2 cellular contexts compared by ENCODE assay signal in the genomic region with DNA sequence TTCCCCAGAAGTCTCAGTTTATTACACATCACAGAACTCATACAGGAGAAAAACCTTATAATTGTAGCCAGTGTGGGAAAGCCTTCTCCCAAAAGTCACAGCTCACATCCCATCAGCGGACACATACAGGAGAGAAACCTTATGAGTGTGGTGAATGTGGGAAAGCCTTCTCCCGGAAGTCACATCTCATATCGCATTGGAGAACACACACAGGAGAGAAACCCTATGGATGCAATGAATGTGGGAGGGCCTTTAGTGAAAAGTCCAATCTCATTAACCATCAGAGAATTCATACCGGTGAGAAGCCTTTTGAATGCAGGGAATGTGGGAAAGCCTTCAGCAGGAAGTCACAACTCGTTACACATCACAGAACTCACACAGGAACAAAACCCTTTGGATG.
TF ChIP-seq lines count a peak whose summit lies in the region.

No MANE protein-coding gene starts in this region.

TF ChIP-seq in GM12878, 131 proteins besides CTCF, POLR2A, EP300 and RAD21 (continues in another document):
- TF ChIP-seq, protein P1, sequence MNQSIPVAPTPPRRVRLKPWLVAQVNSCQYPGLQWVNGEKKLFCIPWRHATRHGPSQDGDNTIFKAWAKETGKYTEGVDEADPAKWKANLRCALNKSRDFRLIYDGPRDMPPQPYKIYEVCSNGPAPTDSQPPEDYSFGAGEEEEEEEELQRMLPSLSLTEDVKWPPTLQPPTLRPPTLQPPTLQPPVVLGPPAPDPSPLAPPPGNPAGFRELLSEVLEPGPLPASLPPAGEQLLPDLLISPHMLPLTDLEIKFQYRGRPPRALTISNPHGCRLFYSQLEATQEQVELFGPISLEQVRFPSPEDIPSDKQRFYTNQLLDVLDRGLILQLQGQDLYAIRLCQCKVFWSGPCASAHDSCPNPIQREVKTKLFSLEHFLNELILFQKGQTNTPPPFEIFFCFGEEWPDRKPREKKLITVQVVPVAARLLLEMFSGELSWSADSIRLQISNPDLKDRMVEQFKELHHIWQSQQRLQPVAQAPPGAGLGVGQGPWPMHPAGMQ (IDR thresholded peaks at IDR 0.05; ENCODE audit: borderline replicate concordance) = no peak
- TF ChIP-seq STAT3 (IDR thresholded peaks at IDR 0.05; ENCODE audit: low read depth, low read length) = no peak
- no peak for TF ChIP-seq HDGF (IDR thresholded peaks at IDR 0.05)
- TF ChIP-seq GABPA (IDR thresholded peaks at IDR 0.05; ENCODE audit: low read depth) = no peak
- no peak for TF ChIP-seq HDAC2 (IDR thresholded peaks at IDR 0.05)
- no peak for TF ChIP-seq ETV6 (conservative IDR thresholded peaks at IDR 0.05 in 1 of 2, IDR thresholded peaks at IDR 0.05 in 1 of 2; ENCODE audit: borderline replicate concordance in 1 of 2, low read depth in 1 of 2)
- no peak for TF ChIP-seq BCL3 (IDR thresholded peaks at IDR 0.05; ENCODE audit: borderline replicate concordance, insufficient read depth, low read depth, low read length, poor library complexity, severe bottlenecking)
- TF ChIP-seq CUX1 (IDR thresholded peaks at IDR 0.05; ENCODE audit: insufficient replicate concordance, low read depth, low read length) = no peak
- TF ChIP-seq MEF2A (IDR thresholded peaks at IDR 0.05; ENCODE audit: insufficient read depth, low read depth, low read length) = no peak
- TF ChIP-seq NBN (IDR thresholded peaks at IDR 0.05) = no peak
- TF ChIP-seq, protein P2, sequence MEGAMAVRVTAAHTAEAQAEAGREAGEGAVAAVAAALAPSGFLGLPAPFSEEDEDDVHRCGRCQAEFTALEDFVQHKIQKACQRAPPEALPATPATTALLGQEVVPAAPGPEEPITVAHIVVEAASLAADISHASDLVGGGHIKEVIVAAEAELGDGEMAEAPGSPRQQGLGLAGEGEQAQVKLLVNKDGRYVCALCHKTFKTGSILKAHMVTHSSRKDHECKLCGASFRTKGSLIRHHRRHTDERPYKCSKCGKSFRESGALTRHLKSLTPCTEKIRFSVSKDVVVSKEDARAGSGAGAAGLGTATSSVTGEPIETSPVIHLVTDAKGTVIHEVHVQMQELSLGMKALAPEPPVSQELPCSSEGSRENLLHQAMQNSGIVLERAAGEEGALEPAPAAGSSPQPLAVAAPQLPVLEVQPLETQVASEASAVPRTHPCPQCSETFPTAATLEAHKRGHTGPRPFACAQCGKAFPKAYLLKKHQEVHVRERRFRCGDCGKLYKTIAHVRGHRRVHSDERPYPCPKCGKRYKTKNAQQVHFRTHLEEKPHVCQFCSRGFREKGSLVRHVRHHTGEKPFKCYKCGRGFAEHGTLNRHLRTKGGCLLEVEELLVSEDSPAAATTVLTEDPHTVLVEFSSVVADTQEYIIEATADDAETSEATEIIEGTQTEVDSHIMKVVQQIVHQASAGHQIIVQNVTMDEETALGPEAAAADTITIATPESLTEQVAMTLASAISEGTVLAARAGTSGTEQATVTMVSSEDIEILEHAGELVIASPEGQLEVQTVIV (IDR thresholded peaks at IDR 0.05; ENCODE audit: borderline replicate concordance, partially characterized antibody) = no peak

TF ChIP-seq in liver, 16 proteins besides CTCF, POLR2A, EP300 and RAD21:
- TF ChIP-seq, protein P3, sequence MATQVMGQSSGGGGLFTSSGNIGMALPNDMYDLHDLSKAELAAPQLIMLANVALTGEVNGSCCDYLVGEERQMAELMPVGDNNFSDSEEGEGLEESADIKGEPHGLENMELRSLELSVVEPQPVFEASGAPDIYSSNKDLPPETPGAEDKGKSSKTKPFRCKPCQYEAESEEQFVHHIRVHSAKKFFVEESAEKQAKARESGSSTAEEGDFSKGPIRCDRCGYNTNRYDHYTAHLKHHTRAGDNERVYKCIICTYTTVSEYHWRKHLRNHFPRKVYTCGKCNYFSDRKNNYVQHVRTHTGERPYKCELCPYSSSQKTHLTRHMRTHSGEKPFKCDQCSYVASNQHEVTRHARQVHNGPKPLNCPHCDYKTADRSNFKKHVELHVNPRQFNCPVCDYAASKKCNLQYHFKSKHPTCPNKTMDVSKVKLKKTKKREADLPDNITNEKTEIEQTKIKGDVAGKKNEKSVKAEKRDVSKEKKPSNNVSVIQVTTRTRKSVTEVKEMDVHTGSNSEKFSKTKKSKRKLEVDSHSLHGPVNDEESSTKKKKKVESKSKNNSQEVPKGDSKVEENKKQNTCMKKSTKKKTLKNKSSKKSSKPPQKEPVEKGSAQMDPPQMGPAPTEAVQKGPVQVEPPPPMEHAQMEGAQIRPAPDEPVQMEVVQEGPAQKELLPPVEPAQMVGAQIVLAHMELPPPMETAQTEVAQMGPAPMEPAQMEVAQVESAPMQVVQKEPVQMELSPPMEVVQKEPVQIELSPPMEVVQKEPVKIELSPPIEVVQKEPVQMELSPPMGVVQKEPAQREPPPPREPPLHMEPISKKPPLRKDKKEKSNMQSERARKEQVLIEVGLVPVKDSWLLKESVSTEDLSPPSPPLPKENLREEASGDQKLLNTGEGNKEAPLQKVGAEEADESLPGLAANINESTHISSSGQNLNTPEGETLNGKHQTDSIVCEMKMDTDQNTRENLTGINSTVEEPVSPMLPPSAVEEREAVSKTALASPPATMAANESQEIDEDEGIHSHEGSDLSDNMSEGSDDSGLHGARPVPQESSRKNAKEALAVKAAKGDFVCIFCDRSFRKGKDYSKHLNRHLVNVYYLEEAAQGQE (IDR thresholded peaks at IDR 0.05) = no peak
- TF ChIP-seq GABPA (IDR thresholded peaks at IDR 0.05 in 1 of 2, conservative IDR thresholded peaks at IDR 0.05 in 1 of 2) = no peak
- no peak for TF ChIP-seq HNF4A (conservative IDR thresholded peaks at IDR 0.05)
- no peak for TF ChIP-seq FOXA2 (IDR thresholded peaks at IDR 0.05)
- no peak for TF ChIP-seq JUND (IDR thresholded peaks at IDR 0.05)
- no peak for TF ChIP-seq TAF1 (conservative IDR thresholded peaks at IDR 0.05)
- no peak for TF ChIP-seq FOXA1 (IDR thresholded peaks at IDR 0.05)
- TF ChIP-seq, protein P4, sequence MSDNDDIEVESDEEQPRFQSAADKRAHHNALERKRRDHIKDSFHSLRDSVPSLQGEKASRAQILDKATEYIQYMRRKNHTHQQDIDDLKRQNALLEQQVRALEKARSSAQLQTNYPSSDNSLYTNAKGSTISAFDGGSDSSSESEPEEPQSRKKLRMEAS (IDR thresholded peaks at IDR 0.05) = no peak
- TF ChIP-seq, protein P5, sequence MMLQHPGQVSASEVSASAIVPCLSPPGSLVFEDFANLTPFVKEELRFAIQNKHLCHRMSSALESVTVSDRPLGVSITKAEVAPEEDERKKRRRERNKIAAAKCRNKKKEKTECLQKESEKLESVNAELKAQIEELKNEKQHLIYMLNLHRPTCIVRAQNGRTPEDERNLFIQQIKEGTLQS (IDR thresholded peaks at IDR 0.05) = no peak
- TF ChIP-seq EGR1 (IDR thresholded peaks at IDR 0.05; ENCODE audit: low read depth in 2 of 2) = no peak
